Comparison of ENCODE assay signal across 22 cellular contexts in genomic region chr15:100400996-100401395, GRCh38. TPM values are rescaled to one million over a fixed set of nuclear protein-coding genes. Genes with fewer than 3 reads are reported as not detected.
"Had no signal": no experiment of that assay in that cellular context is flagged by ENCODE, and none has a peak within 500 bp of the region (broad histone marks: within the 10 kb centered on the region; RNA-seq: fewer than 3 reads in every experiment).

No MANE protein-coding gene starts in this region.

- H2AFZ ChIP-seq: hepatocyte had no signal

- H3K36me3 ChIP-seq: colonic mucosa, heart left ventricle, left lung, lower lobe of right lung had no signal

- H3K4me2 ChIP-seq: hepatocyte had no signal

- DNase-seq: colonic mucosa; cortex of kidney; effector CD8-positive, alpha-beta T cell; effector memory CD8-positive, alpha-beta T cell; endodermal cell; esophagus squamous epithelium; foreskin fibroblast; heart left ventricle; hypothalamus; immature natural killer cell; islet precursor cell; kidney; kidney glomerular epithelial cell; left lung; left ventricle myocardium superior; lower lobe of right lung; mesenchymal stem cell; mucosa of descending colon; naive B cell had no signal

- H3K4me1 ChIP-seq: colonic mucosa, esophagus squamous epithelium, gastroesophageal sphincter, heart left ventricle, left lung, lower lobe of right lung had no signal

- H3K9me3 ChIP-seq: colonic mucosa, esophagus squamous epithelium, left lung, lower lobe of right lung, mucosa of descending colon had no signal

- ATAC-seq: effector memory CD8-positive, alpha-beta T cell; gastroesophageal sphincter; heart left ventricle; left lung; left ventricle myocardium superior; lower lobe of right lung; mucosa of descending colon had no signal

- H3K4me3 ChIP-seq: colonic mucosa, esophagus squamous epithelium, gastroesophageal sphincter, heart left ventricle, hepatocyte, left lung, lower lobe of right lung, mucosa of descending colon had no signal

- H3K79me2 ChIP-seq: hepatocyte had no signal

- H3K27ac ChIP-seq: colonic mucosa, esophagus squamous epithelium, gastroesophageal sphincter, heart left ventricle, hepatocyte, left lung, lower lobe of right lung had no signal

- H3K27me3 ChIP-seq: colonic mucosa, esophagus squamous epithelium, heart left ventricle, hepatocyte had no signal

RNA-seq across cellular contexts. Expression of gene ADAMTS17, which starts 59.2 kb away (rescaled TPM):
- total RNA-seq: endothelial cell of umbilical vein had no signal
